In genomic region chr17:43851744-43852143, GRCh38 we compare ENCODE assay signal across 37 cellular contexts. TPM values are rescaled to one million over a fixed set of nuclear protein-coding genes. Genes with fewer than 3 reads are reported as not detected.
"Had no signal": no experiment of that assay in that cellular context is flagged by ENCODE, and none has a peak within 500 bp of the region (broad histone marks: within the 10 kb centered on the region; RNA-seq: fewer than 3 reads in every experiment).

No MANE protein-coding gene starts in this region.

- H3K9me3 ChIP-seq: esophagus squamous epithelium, psoas muscle, sigmoid colon, tibial nerve had no signal

- H3K4me1 ChIP-seq: parathyroid adenoma, psoas muscle had no signal

- H3K36me3 Mint-ChIP-seq: activated CD8-positive, alpha-beta memory T cell treated with anti-CD3 and anti-CD28 coated beads, Interleukin-2, amount 10 ng/mL, durations not matched to agents 7 days and 5 days; activated naive CD4-positive, alpha-beta T cell treated with anti-CD3 and anti-CD28 coated beads, Interleukin-2, amount 50 U/mL, for 72 hours; mesothelial cell of epicardium; stimulated activated memory B cell treated with anti-CD40 and anti-IgM and Interleukin-4, amounts not matched to agents 10 μg/mL and 1 μg/mL and 100 μg/mL, for 72 hours had no signal

- H3K27ac ChIP-seq: epithelial cell of prostate, esophagus squamous epithelium, parathyroid adenoma, psoas muscle, sigmoid colon, stomach, tibial nerve had no signal

- H3K4me3 Mint-ChIP-seq: activated CD4-positive, alpha-beta T cell treated with anti-CD3 and anti-CD28 coated beads for 36 hours; activated CD8-positive, alpha-beta memory T cell treated with anti-CD3 and anti-CD28 coated beads, Interleukin-2, amount 10 ng/mL, durations not matched to agents 7 days and 5 days; activated CD8-positive, alpha-beta T cell treated with anti-CD3 and anti-CD28 coated beads, Interleukin-2, amount 10 ng/mL, durations not matched to agents 7 days and 5 days; activated T-cell treated with anti-CD3 and anti-CD28 coated beads, Interleukin-2, amount 50 U/mL, for 72 hours; central memory CD8-positive, alpha-beta T cell; mesothelial cell of epicardium; naive B cell; nephron progenitor cell; stimulated activated memory B cell treated with anti-CD40 and anti-IgM and Interleukin-4, amounts not matched to agents 10 μg/mL and 1 μg/mL and 100 μg/mL, for 72 hours; T-helper 1 cell treated with Interleukin-12 subunit alpha and Interleukin-12 subunit beta and Interleukin-4 antibody, amounts not matched to agents 30 μg/mL and 1 μg/mL, for 36 hours had no signal

- H3K27ac Mint-ChIP-seq: activated CD4-positive, alpha-beta T cell treated with anti-CD3 and anti-CD28 coated beads for 36 hours; activated CD8-positive, alpha-beta memory T cell treated with anti-CD3 and anti-CD28 coated beads, Interleukin-2, amount 10 ng/mL, durations not matched to agents 7 days and 5 days; activated CD8-positive, alpha-beta T cell treated with anti-CD3 and anti-CD28 coated beads, Interleukin-2, amount 10 ng/mL, durations not matched to agents 7 days and 5 days; activated naive CD4-positive, alpha-beta T cell treated with anti-CD3 and anti-CD28 coated beads, Interleukin-2, amount 50 U/mL, for 72 hours; activated T-cell treated with anti-CD3 and anti-CD28 coated beads, Interleukin-2, amount 50 U/mL, for 72 hours; mesothelial cell of epicardium; naive B cell; nephron progenitor cell; stimulated activated memory B cell treated with anti-CD40 and anti-IgM and Interleukin-4, amounts not matched to agents 10 μg/mL and 1 μg/mL and 100 μg/mL, for 72 hours; T-helper 1 cell treated with Interleukin-12 subunit alpha and Interleukin-12 subunit beta and Interleukin-4 antibody, amounts not matched to agents 30 μg/mL and 1 μg/mL, for 36 hours had no signal

- H3K36me3 ChIP-seq: esophagus squamous epithelium, sigmoid colon, stomach, tibial nerve had no signal

- H3K9ac ChIP-seq: parathyroid adenoma had no signal

- FAIRE-seq: bronchial epithelial cell, colon, endometrium, islet of Langerhans, small intestine had no signal

- H3K4me3 ChIP-seq: esophagus squamous epithelium, psoas muscle, sigmoid colon, stomach, tibial nerve had no signal

- H3K4me1 Mint-ChIP-seq: activated CD4-positive, alpha-beta T cell treated with anti-CD3 and anti-CD28 coated beads for 36 hours; activated CD8-positive, alpha-beta memory T cell treated with anti-CD3 and anti-CD28 coated beads, Interleukin-2, amount 10 ng/mL, durations not matched to agents 7 days and 5 days; central memory CD8-positive, alpha-beta T cell had no signal

- H3K9me3 Mint-ChIP-seq: activated naive CD4-positive, alpha-beta T cell treated with anti-CD3 and anti-CD28 coated beads, Interleukin-2, amount 50 U/mL, for 72 hours; activated T-cell treated with anti-CD3 and anti-CD28 coated beads, Interleukin-2, amount 50 U/mL, for 72 hours; central memory CD8-positive, alpha-beta T cell; mesothelial cell of epicardium; naive B cell; nephron progenitor cell; stimulated activated memory B cell treated with anti-CD40 and anti-IgM and Interleukin-4, amounts not matched to agents 10 μg/mL and 1 μg/mL and 100 μg/mL, for 72 hours; T-helper 1 cell treated with Interleukin-12 subunit alpha and Interleukin-12 subunit beta and Interleukin-4 antibody, amounts not matched to agents 30 μg/mL and 1 μg/mL, for 36 hours had no signal

- DNase-seq: activated CD4-positive, alpha-beta T cell treated with anti-CD3 and anti-CD28 coated beads for 36 hours; activated CD4-positive, CD25-positive, alpha-beta regulatory T cell; activated CD8-positive, alpha-beta memory T cell treated with anti-CD3 and anti-CD28 coated beads, Interleukin-2, amount 10 ng/mL, durations not matched to agents 7 days and 5 days; activated CD8-positive, alpha-beta T cell treated with anti-CD3 and anti-CD28 coated beads, Interleukin-2, amount 10 ng/mL, durations not matched to agents 7 days and 5 days; activated naive CD4-positive, alpha-beta T cell; activated T-cell treated with anti-CD3 and anti-CD28 coated beads, Interleukin-2, amount 50 U/mL, for 72 hours; anterior cingulate cortex; dermis blood vessel endothelial cell; effector CD8-positive, alpha-beta T cell; esophagus squamous epithelium; foreskin melanocyte; mammary epithelial cell; naive B cell; nephron progenitor cell; nucleus accumbens; psoas muscle; sigmoid colon; small intestine; stimulated activated CD4-positive, alpha-beta T cell treated with anti-CD3 and anti-CD28 coated beads, Interleukin-1b, Interleukin-23, amount 100 ng/mL, for 48 hours; stimulated activated CD4-positive, alpha-beta T cell treated with anti-CD3 and anti-CD28 coated beads, Interleukin-4, amount 100 ng/mL, for 4 hours; stimulated activated CD8-positive, alpha-beta memory T cell treated with anti-CD3 and anti-CD28 coated beads, Interleukin-4, amount 100 ng/mL, for 48 hours; stomach; T1000 had no signal

RNA-seq across cellular contexts. Expression of gene CD300LG, which starts 4.8 kb away (rescaled TPM):
- total RNA-seq: activated CD4-positive, alpha-beta T cell treated with anti-CD3 and anti-CD28 coated beads for 36 hours; activated CD8-positive, alpha-beta memory T cell treated with anti-CD3 and anti-CD28 coated beads, Interleukin-2, amount 10 ng/mL, durations not matched to agents 7 days and 5 days; activated CD8-positive, alpha-beta T cell treated with anti-CD3 and anti-CD28 coated beads, Interleukin-2, amount 10 ng/mL, durations not matched to agents 7 days and 5 days; activated naive CD4-positive, alpha-beta T cell treated with anti-CD3 and anti-CD28 coated beads, Interleukin-2, amount 50 U/mL, for 72 hours; activated T-cell treated with anti-CD3 and anti-CD28 coated beads, Interleukin-2, amount 50 U/mL, for 72 hours; bronchial epithelial cell; glomerular endothelial cell; mammary epithelial cell; mesothelial cell of epicardium; temporal lobe had no signal

RNA-seq across cellular contexts. Expression of gene MPP3, which starts 18.8 kb away (rescaled TPM):
- total RNA-seq: activated CD8-positive, alpha-beta memory T cell treated with anti-CD3 and anti-CD28 coated beads, Interleukin-2, amount 10 ng/mL, durations not matched to agents 7 days and 5 days; activated CD8-positive, alpha-beta T cell treated with anti-CD3 and anti-CD28 coated beads, Interleukin-2, amount 10 ng/mL, durations not matched to agents 7 days and 5 days; activated T-cell treated with anti-CD3 and anti-CD28 coated beads, Interleukin-2, amount 50 U/mL, for 72 hours had no signal
